In the genomic region with DNA sequence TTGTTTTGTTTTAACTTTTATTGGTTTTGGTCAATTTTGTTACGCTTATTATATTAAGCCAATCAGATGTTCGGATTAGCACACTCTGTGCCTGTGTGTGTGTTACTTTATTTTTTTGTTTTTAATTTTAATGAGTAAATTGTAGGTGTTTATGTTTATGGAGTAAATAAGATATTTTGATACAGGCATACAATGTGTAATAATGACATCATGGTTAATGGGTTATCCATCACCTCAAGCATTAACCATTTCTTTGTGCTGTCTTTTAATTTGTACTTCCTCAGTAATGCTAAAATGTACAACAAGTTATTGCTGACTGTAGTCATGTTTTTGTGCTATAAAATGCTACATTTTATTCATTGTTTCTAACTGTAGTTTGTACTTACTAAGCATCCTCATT, we compare ENCODE assay signal across 6 cellular contexts.
DNase-seq lines count a peak whose midpoint lies in the region; ATAC-seq, FAIRE-seq and TF ChIP-seq lines count a peak whose summit lies in the region.
"Not testable (repeated sequence)": the region's sequence is repeated elsewhere in the genome, so short reads cannot be mapped to it uniquely, and the experiment has no call there.

No MANE protein-coding gene starts in this region.

- H3K36me3 Mint-ChIP-seq in activated T-cell treated with anti-CD3 and anti-CD28 coated beads, Interleukin-2, amount 50 U/mL, for 72 hours (ENCODE audit: insufficient read depth in 2 of 2), result not testable (repeated sequence)

- H3K79me2 ChIP-seq in HepG2 (ENCODE audit: insufficient read depth, low read length), result not testable (repeated sequence)

- not testable (repeated sequence) for TF ChIP-seq EP300 in HepG2 (IDR thresholded peaks at IDR 0.05; ENCODE audit: low read depth in 2 of 2, low read length in 2 of 2); HepG2 (CRISPR knock-in tag; IDR thresholded peaks at IDR 0.05; ENCODE audit: borderline replicate concordance)

- TF ChIP-seq RAD21 in HepG2 (CRISPR knock-in tag; IDR thresholded peaks at IDR 0.05), result not testable (repeated sequence)

- not testable (repeated sequence) for H3K9me3 ChIP-seq in HEK293 (ENCODE audit: control insufficient read depth, insufficient read depth, low read depth, low read length); HepG2 (ENCODE audit: low read length); pancreas; small intestine (ENCODE audit: control insufficient read depth, low read depth)

- H3K9me3 Mint-ChIP-seq in activated T-cell treated with anti-CD3 and anti-CD28 coated beads, Interleukin-2, amount 50 U/mL, for 72 hours, result not testable (repeated sequence)

- H3K4me1 Mint-ChIP-seq in activated T-cell treated with anti-CD3 and anti-CD28 coated beads, Interleukin-2, amount 50 U/mL, for 72 hours (ENCODE audit: low read depth), result not testable (repeated sequence)

- WGBS in HepG2 (ENCODE audit: low lambda C conversion rate), result 28% methylated on average over 2 of the region's 2 CpGs
- 95 to 100% methylated on average over 2 of the region's 2 CpGs for WGBS in pancreas, 2 donors
- 95 to 97% (median 96%) methylated on average over 2 of the region's 2 CpGs for WGBS in small intestine, 3 donors

- not testable (repeated sequence) for ATAC-seq in activated T-cell treated with anti-CD3 and anti-CD28 coated beads, Interleukin-2, amount 50 U/mL, for 72 hours (replicated peaks in 1 of 2); HepG2; pancreas

- in situ Hi-C loops in HepG2 (cut with HindIII; ENCODE audit: extremely low pct_ligation_motif_present, low pct_unique_long_range_greater_than_20kb), result not testable (repeated sequence)

- BruUV-seq in HepG2 (replicated peaks; lab: Mats Ljungman, UMichigan), result not testable (repeated sequence)

- not testable (repeated sequence) for H3K4me3 Mint-ChIP-seq in activated T-cell treated with anti-CD3 and anti-CD28 coated beads, Interleukin-2, amount 50 U/mL, for 72 hours

- not testable (repeated sequence) for H2AFZ ChIP-seq in HepG2 (ENCODE audit: low read length)

- DNase-seq in activated T-cell treated with anti-CD3 and anti-CD28 coated beads, Interleukin-2, amount 50 U/mL, for 72 hours; frontal cortex (ENCODE audit: low spot score in 2 of 2); HepG2 (ENCODE audit: low spot score); pancreas; small intestine: not testable (repeated sequence)

- not testable (repeated sequence) for H3K27me3 Mint-ChIP-seq in activated T-cell treated with anti-CD3 and anti-CD28 coated beads, Interleukin-2, amount 50 U/mL, for 72 hours (ENCODE audit: low read depth)

- H3K27me3 ChIP-seq in HepG2 (ENCODE audit: control insufficient read depth in 1 of 2, insufficient read depth in 2 of 2, low read length in 2 of 2); pancreas; small intestine (ENCODE audit: control insufficient read depth in 2 of 2, insufficient read depth in 2 of 2, low read length in 2 of 2): not testable (repeated sequence)

- not testable (repeated sequence) for H3K4me3 ChIP-seq in HEK293 (ENCODE audit: low read depth, low read length); HepG2 (replicated peaks in 1 of 3; ENCODE audit: insufficient read depth in 1 of 3, low read depth in 2 of 3, low read length in 3 of 3); pancreas; small intestine (ENCODE audit: low read depth in 1 of 2, low read length in 2 of 2)

- not testable (repeated sequence) for H3K4me1 ChIP-seq in HEK293 (ENCODE audit: control insufficient read depth, insufficient read depth, low read length); HepG2 (ENCODE audit: insufficient read depth, low read length); pancreas; small intestine (ENCODE audit: control insufficient read depth in 2 of 2, insufficient read depth in 1 of 2, low read depth in 1 of 2, low read length in 1 of 2)

- CTCF ChIA-PET in HEK293 (lab: Yijun Ruan, JAX); HepG2 (lab: Yijun Ruan, JAX; ENCODE audit: low intra/inter-chr PET ratio, low total read pairs): not testable (repeated sequence)

- not testable (repeated sequence) for H4K20me1 ChIP-seq in HepG2 (ENCODE audit: insufficient read depth, low read length)

- FAIRE-seq in frontal cortex (lab: Jason Lieb, UNC), result peak; percentile 36
- not testable (repeated sequence) for FAIRE-seq in HepG2 (lab: Jason Lieb, UNC)
- FAIRE-seq in pancreas (lab: Jason Lieb, UNC), result peak; percentile 49
- peak; percentile 70 for FAIRE-seq in small intestine (lab: Jason Lieb, UNC)

- H3K27ac Mint-ChIP-seq in activated T-cell treated with anti-CD3 and anti-CD28 coated beads, Interleukin-2, amount 50 U/mL, for 72 hours, result peak overlapping the region; percentile 67

- POLR2A ChIA-PET in HEK293 (lab: Yijun Ruan, JAX); HepG2 (lab: Yijun Ruan, JAX): not testable (repeated sequence)

- H3K4me2 ChIP-seq in HepG2 (ENCODE audit: low read depth, low read length), result not testable (repeated sequence)

- TF ChIP-seq CTCF in HEK293 (tag by site-specific recombination; IDR thresholded peaks at IDR 0.05); HepG2 (CRISPR knock-in tag; IDR thresholded peaks at IDR 0.05); pancreas (IDR thresholded peaks at IDR 0.05): not testable (repeated sequence)

- H3K27ac ChIP-seq in HEK293 (ENCODE audit: extremely low read depth, low read depth, low read length); HepG2 (ENCODE audit: extremely low read length, insufficient read depth, low read length); pancreas; small intestine (ENCODE audit: low read depth in 1 of 2, low read length in 1 of 2): not testable (repeated sequence)

- H3K36me3 ChIP-seq in HEK293 (ENCODE audit: control insufficient read depth in 2 of 2, insufficient read depth in 1 of 2, low read length in 2 of 2); HepG2 (replicated peaks in 1 of 2; ENCODE audit: control insufficient read depth in 1 of 2, insufficient read depth in 2 of 2, low read length in 2 of 2); pancreas; small intestine (ENCODE audit: control insufficient read depth in 2 of 2, insufficient read depth in 2 of 2, low read length in 2 of 2): not testable (repeated sequence)

- not testable (repeated sequence) for H3K9ac ChIP-seq in HepG2 (ENCODE audit: insufficient read depth, low read depth, low read length)

- intact Hi-C loops in HepG2 (cut with micrococcal nuclease; ENCODE audit: unreplicated experiment); pancreas (cut with DNase I): not testable (repeated sequence)

- TF ChIP-seq POLR2A in HepG2 (IDR thresholded peaks at IDR 0.05; ENCODE audit: insufficient read depth in 1 of 2, low read depth in 2 of 2, low read length in 2 of 2), result not testable (repeated sequence)

TF ChIP-seq in HEK293, 187 proteins besides CTCF, POLR2A, EP300 and RAD21:
- peak; percentile 47 for TF ChIP-seq ATF2 (tag by site-specific recombination; IDR thresholded peaks at IDR 0.05; ENCODE audit: low read depth)

TF ChIP-seq in HepG2, 621 proteins besides CTCF, POLR2A, EP300 and RAD21:
- peak; percentile 94 for TF ChIP-seq ATF7 (IDR thresholded peaks at IDR 0.05)
- not testable (repeated sequence) for TF ChIP-seq ATF7 (CRISPR knock-in tag; IDR thresholded peaks at IDR 0.05)
